ENCODE assay signal across 8 cellular contexts in the genomic region with DNA sequence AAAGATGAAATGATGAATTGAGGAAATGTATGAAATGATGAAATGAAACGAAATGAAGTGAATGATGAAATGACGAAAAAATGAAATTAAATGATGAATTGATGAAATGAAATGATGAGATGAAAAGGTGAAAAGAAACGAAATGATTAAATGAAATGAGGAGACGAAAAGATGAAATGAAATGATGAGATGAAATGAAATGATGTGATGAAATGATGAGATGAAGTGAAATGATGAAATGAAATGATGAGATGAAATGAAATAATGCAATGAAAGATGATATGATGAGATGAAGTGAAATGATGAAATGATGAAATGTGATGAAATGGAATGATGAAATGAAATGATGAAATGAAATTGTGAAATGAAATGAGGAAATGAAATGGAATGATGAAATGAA.
DNase-seq lines count a peak whose midpoint lies in the region; ATAC-seq, FAIRE-seq and TF ChIP-seq lines count a peak whose summit lies in the region.
"Not testable (repeated sequence)": the region's sequence is repeated elsewhere in the genome, so short reads cannot be mapped to it uniquely, and the experiment has no call there.

No MANE protein-coding gene starts in this region.

- not testable (repeated sequence) for H3K4me2 ChIP-seq in A549

- peaks cover 22% of the 10 kb centered on the region for H3K9me3 Mint-ChIP-seq in activated CD4-positive, alpha-beta T cell treated with anti-CD3 and anti-CD28 coated beads, Interleukin-2, amount 10 ng/mL, durations not matched to agents 7 days and 5 days
- peaks cover 24% of the 10 kb centered on the region for H3K9me3 Mint-ChIP-seq in activated T-cell treated with anti-CD3 and anti-CD28 coated beads, Interleukin-2, amount 50 U/mL, for 24 hours
- peaks cover 31 to 33% of the 10 kb centered on the region in 2 donors for H3K9me3 Mint-ChIP-seq in activated naive CD4-positive, alpha-beta T cell treated with anti-CD3 and anti-CD28 coated beads, Interleukin-2, amount 50 U/mL, for 72 hours
- H3K9me3 Mint-ChIP-seq in chondrocyte (ENCODE audit: low read depth) = peaks cover 26% of the 10 kb centered on the region
- peaks cover 12 to 30% (median 22%) of the 10 kb centered on the region in 11 donors for H3K9me3 Mint-ChIP-seq in naive thymus-derived CD4-positive, alpha-beta T cell
- peaks cover 22 to 31% of the 10 kb centered on the region in 2 donors for H3K9me3 Mint-ChIP-seq in stimulated activated naive B cell treated with anti-CD40 and anti-IgM and Interleukin-4, amounts not matched to agents 10 μg/mL and 1 μg/mL and 100 μg/mL, for 72 hours

- H3K27me3 Mint-ChIP-seq in activated CD4-positive, alpha-beta T cell treated with anti-CD3 and anti-CD28 coated beads, Interleukin-2, amount 10 ng/mL, durations not matched to agents 7 days and 5 days = peaks cover 30% of the 10 kb centered on the region
- peaks cover 20% of the 10 kb centered on the region for H3K27me3 Mint-ChIP-seq in activated T-cell treated with anti-CD3 and anti-CD28 coated beads, Interleukin-2, amount 50 U/mL, for 24 hours
- H3K27me3 Mint-ChIP-seq in chondrocyte (ENCODE audit: low read depth) = peaks cover 12% of the 10 kb centered on the region
- peaks cover 13 to 27% (median 14%) of the 10 kb centered on the region in 5 donors for H3K27me3 Mint-ChIP-seq in naive thymus-derived CD4-positive, alpha-beta T cell
- H3K27me3 Mint-ChIP-seq in stimulated activated naive B cell treated with anti-CD40 and anti-IgM and Interleukin-4, amounts not matched to agents 10 μg/mL and 1 μg/mL and 100 μg/mL, for 72 hours = peaks cover 26% of the 10 kb centered on the region in 2 donors

- H3K4me1 Mint-ChIP-seq in activated CD4-positive, alpha-beta T cell treated with anti-CD3 and anti-CD28 coated beads, Interleukin-2, amount 10 ng/mL, durations not matched to agents 7 days and 5 days; activated T-cell treated with anti-CD3 and anti-CD28 coated beads, Interleukin-2, amount 50 U/mL, for 24 hours (ENCODE audit: low read depth); chondrocyte (ENCODE audit: low read depth); stimulated activated naive B cell treated with anti-CD40 and anti-IgM and Interleukin-4, amounts not matched to agents 10 μg/mL and 1 μg/mL and 100 μg/mL, for 72 hours: not testable (repeated sequence)
- peaks cover 0 to 14% (median 0%) of the 10 kb centered on the region in 7 donors for H3K4me1 Mint-ChIP-seq in naive thymus-derived CD4-positive, alpha-beta T cell

- peaks cover 17% of the 10 kb centered on the region for H3K36me3 Mint-ChIP-seq in activated CD4-positive, alpha-beta T cell treated with anti-CD3 and anti-CD28 coated beads, Interleukin-2, amount 10 ng/mL, durations not matched to agents 7 days and 5 days (ENCODE audit: low read depth)
- H3K36me3 Mint-ChIP-seq in activated T-cell treated with anti-CD3 and anti-CD28 coated beads, Interleukin-2, amount 50 U/mL, for 24 hours (ENCODE audit: low read depth) = not testable (repeated sequence)
- peaks cover 33 to 34% of the 10 kb centered on the region in 2 donors for H3K36me3 Mint-ChIP-seq in activated naive CD4-positive, alpha-beta T cell treated with anti-CD3 and anti-CD28 coated beads, Interleukin-2, amount 50 U/mL, for 72 hours
- peaks cover 11% of the 10 kb centered on the region for H3K36me3 Mint-ChIP-seq in chondrocyte (ENCODE audit: low read depth)
- H3K36me3 Mint-ChIP-seq in naive thymus-derived CD4-positive, alpha-beta T cell = peaks cover 3 to 22% (median 17%) of the 10 kb centered on the region in 5 donors
- peaks cover 19 to 30% of the 10 kb centered on the region in 2 donors for H3K36me3 Mint-ChIP-seq in stimulated activated naive B cell treated with anti-CD40 and anti-IgM and Interleukin-4, amounts not matched to agents 10 μg/mL and 1 μg/mL and 100 μg/mL, for 72 hours

- not testable (repeated sequence) for TF ChIP-seq RAD21 in A549 (conservative IDR thresholded peaks at IDR 0.05 in 1 of 2, IDR thresholded peaks at IDR 0.05 in 1 of 2)

- not testable (repeated sequence) for TF ChIP-seq EP300 in A549 (IDR thresholded peaks at IDR 0.05)

- H3K9me3 ChIP-seq in A549; naive thymus-derived CD4-positive, alpha-beta T cell (ENCODE audit: control insufficient read depth in 2 of 3, low read length in 3 of 3): not testable (repeated sequence)

- not testable (repeated sequence) for FAIRE-seq in A549 (lab: Jason Lieb, UNC)
- peak; percentile 20 for FAIRE-seq in H54 (lab: Jason Lieb, UNC)

- H3K27ac ChIP-seq in A549; naive thymus-derived CD4-positive, alpha-beta T cell (ENCODE audit: low read depth, low read length): not testable (repeated sequence)

- H3K27me3 ChIP-seq in naive thymus-derived CD4-positive, alpha-beta T cell (ENCODE audit: control insufficient read depth in 2 of 2, insufficient read depth in 2 of 2, low read length in 2 of 2) = not testable (repeated sequence)

- TF ChIP-seq POLR2A in A549 (IDR thresholded peaks at IDR 0.05; ENCODE audit: low read length); H54 (IDR thresholded peaks at IDR 0.05; ENCODE audit: low read depth, low read length): not testable (repeated sequence)

- not testable (repeated sequence) for DNase-seq in A549 (ENCODE audit: low read depth in 1 of 2, low spot score in 1 of 2); H54 (ENCODE audit: insufficient read length, low spot score); activated CD4-positive, alpha-beta T cell treated with anti-CD3 and anti-CD28 coated beads, Interleukin-2, amount 10 ng/mL, durations not matched to agents 7 days and 5 days; activated T-cell treated with anti-CD3 and anti-CD28 coated beads, Interleukin-2, amount 50 U/mL, for 24 hours; activated naive CD4-positive, alpha-beta T cell treated with anti-CD3 and anti-CD28 coated beads, Interleukin-2, amount 50 U/mL, for 72 hours (ENCODE audit: low spot score in 2 of 2); chondrocyte (ENCODE audit: low spot score); naive thymus-derived CD4-positive, alpha-beta T cell; stimulated activated naive B cell treated with anti-CD40 and anti-IgM and Interleukin-4, amounts not matched to agents 10 μg/mL and 1 μg/mL and 100 μg/mL, for 72 hours

- 12% methylated on average over 4 of the region's 4 CpGs for WGBS in A549 (ENCODE audit: missing lambda C conversion rate)

- H3K4me3 Mint-ChIP-seq in activated CD4-positive, alpha-beta T cell treated with anti-CD3 and anti-CD28 coated beads, Interleukin-2, amount 10 ng/mL, durations not matched to agents 7 days and 5 days = peak overlapping the region; percentile 2
- H3K4me3 Mint-ChIP-seq in activated T-cell treated with anti-CD3 and anti-CD28 coated beads, Interleukin-2, amount 50 U/mL, for 24 hours; chondrocyte (ENCODE audit: unreplicated experiment): not testable (repeated sequence)
- peak overlapping the region in 4 of 10 donors; percentile 2 to 19 (median 6) for H3K4me3 Mint-ChIP-seq in naive thymus-derived CD4-positive, alpha-beta T cell
- H3K4me3 Mint-ChIP-seq in stimulated activated naive B cell treated with anti-CD40 and anti-IgM and Interleukin-4, amounts not matched to agents 10 μg/mL and 1 μg/mL and 100 μg/mL, for 72 hours = peak overlapping the region; percentile 9 to 17

- not testable (repeated sequence) for H3K4me1 ChIP-seq in A549; naive thymus-derived CD4-positive, alpha-beta T cell (ENCODE audit: control insufficient read depth in 2 of 2, insufficient read depth in 2 of 2, low read length in 2 of 2)

- not testable (repeated sequence) for H3K36me3 ChIP-seq in naive thymus-derived CD4-positive, alpha-beta T cell (ENCODE audit: control insufficient read depth in 2 of 3, insufficient read depth in 3 of 3, low read length in 3 of 3)

- H3K27ac Mint-ChIP-seq in activated CD4-positive, alpha-beta T cell treated with anti-CD3 and anti-CD28 coated beads, Interleukin-2, amount 10 ng/mL, durations not matched to agents 7 days and 5 days = peak overlapping the region; percentile 64
- peak overlapping the region; percentile 71 for H3K27ac Mint-ChIP-seq in activated T-cell treated with anti-CD3 and anti-CD28 coated beads, Interleukin-2, amount 50 U/mL, for 24 hours
- peak overlapping the region; percentile 58 to 82 for H3K27ac Mint-ChIP-seq in activated naive CD4-positive, alpha-beta T cell treated with anti-CD3 and anti-CD28 coated beads, Interleukin-2, amount 50 U/mL, for 72 hours
- H3K27ac Mint-ChIP-seq in chondrocyte (ENCODE audit: unreplicated experiment) = peak overlapping the region; percentile 55
- peak overlapping the region in 7 of 9 donors; percentile 2 to 61 (median 22) for H3K27ac Mint-ChIP-seq in naive thymus-derived CD4-positive, alpha-beta T cell
- H3K27ac Mint-ChIP-seq in stimulated activated naive B cell treated with anti-CD40 and anti-IgM and Interleukin-4, amounts not matched to agents 10 μg/mL and 1 μg/mL and 100 μg/mL, for 72 hours = peak overlapping the region; percentile 77

- POLR2A ChIA-PET in A549 (lab: Yijun Ruan, JAX); activated CD4-positive, alpha-beta T cell treated with anti-CD3 and anti-CD28 coated beads, Interleukin-2, amount 10 ng/mL, durations not matched to agents 7 days and 5 days (lab: Charles Lee); naive thymus-derived CD4-positive, alpha-beta T cell (lab: Charles Lee): not testable (repeated sequence)

- not testable (repeated sequence) for TF ChIP-seq CTCF in A549 (IDR thresholded peaks at IDR 0.05); chondrocyte (IDR thresholded peaks at IDR 0.05)

- CTCF ChIA-PET in A549 (lab: Yijun Ruan, JAX); activated CD4-positive, alpha-beta T cell treated with anti-CD3 and anti-CD28 coated beads, Interleukin-2, amount 10 ng/mL, durations not matched to agents 7 days and 5 days (lab: Charles Lee); naive thymus-derived CD4-positive, alpha-beta T cell (lab: Charles Lee): not testable (repeated sequence)

- intact Hi-C loops in naive thymus-derived CD4-positive, alpha-beta T cell (cut with micrococcal nuclease) = not testable (repeated sequence)

- ATAC-seq in A549; activated naive CD4-positive, alpha-beta T cell treated with anti-CD3 and anti-CD28 coated beads, Interleukin-2, amount 50 U/mL, for 72 hours; naive thymus-derived CD4-positive, alpha-beta T cell; stimulated activated naive B cell treated with anti-CD40 and anti-IgM and Interleukin-4, amounts not matched to agents 10 μg/mL and 1 μg/mL and 100 μg/mL, for 72 hours (replicated peaks): not testable (repeated sequence)

- not testable (repeated sequence) for H3K4me3 ChIP-seq in A549; naive thymus-derived CD4-positive, alpha-beta T cell (ENCODE audit: low read length)

TF ChIP-seq in A549, 52 proteins besides CTCF, POLR2A, EP300 and RAD21:
- 0 out of 2 replicates have a peak, but pooled peaks have one; percentile 23 for TF ChIP-seq CHD4 (IDR thresholded peaks at IDR 0.05; ENCODE audit: borderline replicate concordance)

Comparison
In these comparisons a context has a peak if more than half of its experiments do, and no peak if none do; other contexts are left out.
1. H3K27ac Mint-ChIP-seq: peak in every context shown above with its lines; median percentile 77 in stimulated activated naive B cell treated with anti-CD40 and anti-IgM and Interleukin-4, amounts not matched to agents 10 μg/mL and 1 μg/mL and 100 μg/mL, for 72 hours; 71 in activated T-cell treated with anti-CD3 and anti-CD28 coated beads, Interleukin-2, amount 50 U/mL, for 24 hours; 70 in activated naive CD4-positive, alpha-beta T cell treated with anti-CD3 and anti-CD28 coated beads, Interleukin-2, amount 50 U/mL, for 72 hours; 64 in activated CD4-positive, alpha-beta T cell treated with anti-CD3 and anti-CD28 coated beads, Interleukin-2, amount 10 ng/mL, durations not matched to agents 7 days and 5 days; 55 in chondrocyte; 22 in naive thymus-derived CD4-positive, alpha-beta T cell.